ENCODE assay signal across 16 cellular contexts in genomic region chr7:90768301-90768700, GRCh38.
"Had no signal": no experiment of that assay in that cellular context is flagged by ENCODE, and none has a peak within 500 bp of the region (broad histone marks: within the 10 kb centered on the region; RNA-seq: fewer than 3 reads in every experiment).

No MANE protein-coding gene starts in this region.

- H3K9me3 Mint-ChIP-seq: T-helper 2 cell treated with Interferon-gamma antibody and Interleukin-4, amounts not matched to agents 5 μg/mL and 100 μg/mL, for 36 hours had no signal

- H3K4me1 Mint-ChIP-seq: immature natural killer cell had no signal

- H3K36me3 Mint-ChIP-seq: activated CD4-positive, alpha-beta memory T cell treated with anti-CD3 and anti-CD28 coated beads for 36 hours; activated naive CD8-positive, alpha-beta T cell; immature natural killer cell had no signal

- H3K27ac Mint-ChIP-seq: activated CD4-positive, alpha-beta memory T cell treated with anti-CD3 and anti-CD28 coated beads for 36 hours; activated naive CD8-positive, alpha-beta T cell; immature natural killer cell; stimulated activated naive B cell treated with anti-CD40 and anti-IgM and Interleukin-4, amounts not matched to agents 10 μg/mL and 1 μg/mL and 100 μg/mL, for 72 hours; T-helper 2 cell treated with Interferon-gamma antibody and Interleukin-4, amounts not matched to agents 5 μg/mL and 100 μg/mL, for 36 hours had no signal

- H3K36me3 ChIP-seq: brain microvascular endothelial cell had no signal

- ATAC-seq: activated T-cell treated with anti-CD3 and anti-CD28 coated beads, Interleukin-2, amount 50 U/mL, for 4 hours; left lobe of liver; stimulated activated naive B cell treated with anti-CD40 and anti-IgM and Interleukin-4, amounts not matched to agents 10 μg/mL and 1 μg/mL and 100 μg/mL, for 72 hours had no signal

- H3K27me3 Mint-ChIP-seq: activated CD4-positive, alpha-beta memory T cell treated with anti-CD3 and anti-CD28 coated beads for 36 hours; activated naive CD8-positive, alpha-beta T cell; stimulated activated naive B cell treated with anti-CD40 and anti-IgM and Interleukin-4, amounts not matched to agents 10 μg/mL and 1 μg/mL and 100 μg/mL, for 72 hours had no signal

- H3K27me3 ChIP-seq: brain microvascular endothelial cell had no signal

- H3K4me3 Mint-ChIP-seq: activated CD4-positive, alpha-beta memory T cell treated with anti-CD3 and anti-CD28 coated beads for 36 hours; activated naive CD8-positive, alpha-beta T cell; activated T-cell treated with anti-CD3 and anti-CD28 coated beads, Interleukin-2, amount 50 U/mL, for 4 hours; immature natural killer cell; stimulated activated naive B cell treated with anti-CD40 and anti-IgM and Interleukin-4, amounts not matched to agents 10 μg/mL and 1 μg/mL and 100 μg/mL, for 72 hours; T-helper 2 cell treated with Interferon-gamma antibody and Interleukin-4, amounts not matched to agents 5 μg/mL and 100 μg/mL, for 36 hours had no signal

- H3K27ac ChIP-seq: brain microvascular endothelial cell had no signal

- DNase-seq: activated CD4-positive, alpha-beta memory T cell treated with anti-CD3 and anti-CD28 coated beads for 36 hours; activated CD4-positive, alpha-beta T cell treated with anti-CD3 and anti-CD28 coated beads for 1 hour; activated gamma-delta T cell; activated T-cell treated with anti-CD3 and anti-CD28 coated beads, Interleukin-2, amount 50 U/mL, for 4 hours; amygdala; brain microvascular endothelial cell; dermis blood vessel endothelial cell; immature natural killer cell; mesendoderm; stimulated activated CD4-positive, alpha-beta T cell treated with anti-CD3 and anti-CD28 coated beads, Interleukin-1b, Interleukin-23, amount 100 ng/mL, for 48 hours; stimulated activated naive B cell treated with anti-CD40 and anti-IgM and Interleukin-4, amounts not matched to agents 10 μg/mL and 1 μg/mL and 100 μg/mL, for 72 hours; substantia nigra; trophoblast cell had no signal
